Comparison of ENCODE assay signal across 1 cellular context in genomic region chr3:48695113-48695753, GRCh38.
TF ChIP-seq lines count a peak whose summit lies in the region.

No MANE protein-coding gene starts in this region.

TF ChIP-seq in HEK293, 187 proteins besides CTCF, POLR2A, EP300 and RAD21 (continued from another document):
- TF ChIP-seq PRDM10 (tag by site-specific recombination; IDR thresholded peaks at IDR 0.05) = peak; percentile 49; the same call in 1 of the 2 replicates
- TF ChIP-seq ZNF664 (tag by site-specific recombination; IDR thresholded peaks at IDR 0.05) = no peak
- no peak for TF ChIP-seq ZBTB6 (tag by site-specific recombination; IDR thresholded peaks at IDR 0.05)
- peak; percentile 23; the same call in 1 of the 2 replicates for TF ChIP-seq ZBTB20 (tag by site-specific recombination; IDR thresholded peaks at IDR 0.05)
- TF ChIP-seq ZNF645 (tag by site-specific recombination; IDR thresholded peaks at IDR 0.05) = no peak
- TF ChIP-seq ZNF433 (tag by site-specific recombination; IDR thresholded peaks at IDR 0.05; ENCODE audit: low read depth) = no peak
- TF ChIP-seq ZNF223 (tag by site-specific recombination; IDR thresholded peaks at IDR 0.05) = no peak
- TF ChIP-seq ZNF274 (IDR thresholded peaks at IDR 0.05; ENCODE audit: low read length) = no peak
- no peak for TF ChIP-seq ZNF274 (tag by site-specific recombination; IDR thresholded peaks at IDR 0.05; ENCODE audit: borderline replicate concordance)
- TF ChIP-seq KLF8 (tag by site-specific recombination; IDR thresholded peaks at IDR 0.05) = peak; percentile 39; the same call in 1 of the 2 replicates
- no peak for TF ChIP-seq ZNF426 (tag by site-specific recombination; IDR thresholded peaks at IDR 0.05)
- TF ChIP-seq ZNF768 (tag by site-specific recombination; IDR thresholded peaks at IDR 0.05) = no peak
- TF ChIP-seq KLF16 (tag by site-specific recombination; IDR thresholded peaks at IDR 0.05) = no peak
- peak; percentile 85 for TF ChIP-seq KLF1 (tag by site-specific recombination; IDR thresholded peaks at IDR 0.05)
- no peak for TF ChIP-seq PBX3 (CRISPR knock-in tag; IDR thresholded peaks at IDR 0.05)
- peak; percentile 6; the same call in 1 of the 2 replicates for TF ChIP-seq GLIS1 (tag by site-specific recombination; IDR thresholded peaks at IDR 0.05)
- no peak for TF ChIP-seq ZNF324 (tag by site-specific recombination; IDR thresholded peaks at IDR 0.05)
- no peak for TF ChIP-seq ZBTB11 (tag by site-specific recombination; conservative IDR thresholded peaks at IDR 0.05; ENCODE audit: low read depth)
- TF ChIP-seq ZNF600 (tag by site-specific recombination; IDR thresholded peaks at IDR 0.05) = peak; percentile 38; the same call in 1 of the 2 replicates
- peak; percentile 8; the same call in 1 of the 2 replicates for TF ChIP-seq ZBTB48 (tag by site-specific recombination; IDR thresholded peaks at IDR 0.05)
- 0 out of 2 replicates have a peak, but pooled peaks have one; percentile 38 for TF ChIP-seq ZNF335 (tag by site-specific recombination; conservative IDR thresholded peaks at IDR 0.05)
- peak; percentile 93 for TF ChIP-seq EGR2 (tag by site-specific recombination; IDR thresholded peaks at IDR 0.05; ENCODE audit: low read depth)
- peak; percentile 76 for TF ChIP-seq PATZ1 (tag by site-specific recombination; IDR thresholded peaks at IDR 0.05)
- no peak for TF ChIP-seq MYNN (tag by site-specific recombination; IDR thresholded peaks at IDR 0.05; ENCODE audit: borderline replicate concordance)
- TF ChIP-seq OSR2 (tag by site-specific recombination; IDR thresholded peaks at IDR 0.05) = peak; percentile 62
- TF ChIP-seq IKZF3 (tag by site-specific recombination; IDR thresholded peaks at IDR 0.05) = no peak
- no peak for TF ChIP-seq HOXD13 (CRISPR knock-in tag; IDR thresholded peaks at IDR 0.05; ENCODE audit: borderline replicate concordance)
- no peak for TF ChIP-seq TSHZ1 (tag by site-specific recombination; IDR thresholded peaks at IDR 0.05; ENCODE audit: borderline replicate concordance)
- TF ChIP-seq ZBTB49 (tag by site-specific recombination; IDR thresholded peaks at IDR 0.05; ENCODE audit: low read depth) = no peak
- TF ChIP-seq SP2 (tag by site-specific recombination; IDR thresholded peaks at IDR 0.05) = peak; percentile 45
- TF ChIP-seq ZNF341 (tag by site-specific recombination; IDR thresholded peaks at IDR 0.05; ENCODE audit: low read depth) = no peak
TF ChIP-seq in HEK293: peak in this region for 18.
